Comparison of ENCODE assay signal across 14 cellular contexts in genomic region chr3:10306156-10306555, GRCh38. TPM values are rescaled to one million over a fixed set of nuclear protein-coding genes. Genes with fewer than 3 reads are reported as not detected.
DNase-seq lines count a peak whose midpoint lies in the region; ATAC-seq and TF ChIP-seq lines count a peak whose summit lies in the region.
"Had no signal": no experiment of that assay in that cellular context is flagged by ENCODE, and none has a peak within 500 bp of the region (broad histone marks: within the 10 kb centered on the region; RNA-seq: fewer than 3 reads in every experiment).

No MANE protein-coding gene starts in this region.

- POLR2A ChIA-PET in CD8-positive, alpha-beta T cell (lab: Charles Lee), result no interaction called here
- POLR2A ChIA-PET in naive thymus-derived CD8-positive, alpha-beta T cell (lab: Charles Lee), result no interaction called here

- H3K4me1 ChIP-seq in CD8-positive, alpha-beta T cell (ENCODE audit: insufficient read depth, low read length), result no peaks in the 10 kb centered on the region

- no peak overlapping the region for H3K27ac ChIP-seq in CD8-positive, alpha-beta T cell (ENCODE audit: low read depth, low read length)

- CTCF ChIA-PET in CD8-positive, alpha-beta T cell (lab: Charles Lee), result interaction anchor here (1.1 to 1.4 kb wide), 2 partner anchors 14 to 16 kb away, joined by 3 to 4 read pairs; partner anchors contain the start of gene SEC13

- ATAC-seq in CD8-positive, alpha-beta T cell, result no peak
- no peak for ATAC-seq in naive thymus-derived CD8-positive, alpha-beta T cell
- ATAC-seq: GM23338, K562 had no signal

- peak overlapping the region; percentile 23 for H3K27ac Mint-ChIP-seq in activated CD4-positive, alpha-beta T cell treated with anti-CD3 and anti-CD28 coated beads, Interleukin-2, amount 10 ng/mL, durations not matched to agents 24 days and 14 days
- peak overlapping the region; percentile 8 for H3K27ac Mint-ChIP-seq in CD8-positive, alpha-beta T cell
- H3K27ac Mint-ChIP-seq in activated naive CD8-positive, alpha-beta T cell, result peak overlapping the region; percentile 56
- H3K27ac Mint-ChIP-seq in naive thymus-derived CD8-positive, alpha-beta T cell, result peak overlapping the region in 8 of 10 donors; percentile 2 to 66 (median 30)
- H3K27ac Mint-ChIP-seq: GM23338 had no signal

- no peaks in the 10 kb centered on the region for H3K4me1 Mint-ChIP-seq in activated CD4-positive, alpha-beta T cell treated with anti-CD3 and anti-CD28 coated beads, Interleukin-2, amount 10 ng/mL, durations not matched to agents 24 days and 14 days
- no peaks in the 10 kb centered on the region for H3K4me1 Mint-ChIP-seq in CD8-positive, alpha-beta T cell (ENCODE audit: low read depth)
- H3K4me1 Mint-ChIP-seq in activated naive CD8-positive, alpha-beta T cell (ENCODE audit: low read depth), result peaks cover 2% of the 10 kb centered on the region
- H3K4me1 Mint-ChIP-seq in naive thymus-derived CD8-positive, alpha-beta T cell, result peaks cover 0 to 2% (median 0%) of the 10 kb centered on the region in 4 donors

- peaks cover 41% of the 10 kb centered on the region for H3K36me3 ChIP-seq in CD8-positive, alpha-beta T cell (ENCODE audit: insufficient read depth, low read length)

- H3K27me3 ChIP-seq in CD8-positive, alpha-beta T cell (ENCODE audit: insufficient read depth, low read length), result no peaks in the 10 kb centered on the region
- H3K27me3 ChIP-seq: BLaER1 treated with 17β-estradiol and CSF1 and Interleukin-3, amounts not matched to agents 10 nM and 100 nM had no signal

- H3K4me3 Mint-ChIP-seq in activated CD4-positive, alpha-beta T cell treated with anti-CD3 and anti-CD28 coated beads, Interleukin-2, amount 10 ng/mL, durations not matched to agents 24 days and 14 days, result no peak overlapping the region
- H3K4me3 Mint-ChIP-seq in CD8-positive, alpha-beta T cell, result no peak overlapping the region
- H3K4me3 Mint-ChIP-seq in activated naive CD8-positive, alpha-beta T cell, result no peak overlapping the region
- no peak overlapping the region for H3K4me3 Mint-ChIP-seq in naive thymus-derived CD8-positive, alpha-beta T cell
- H3K4me3 Mint-ChIP-seq: GM23338 had no signal

- no peak overlapping the region for H3K4me3 ChIP-seq in CD8-positive, alpha-beta T cell (ENCODE audit: low read depth, low read length)
- H3K4me3 ChIP-seq: BLaER1 treated with 17β-estradiol and CSF1 and Interleukin-3, amounts not matched to agents 10 nM and 100 nM; GM23338; K562 had no signal

- H3K9me3 ChIP-seq in CD8-positive, alpha-beta T cell (ENCODE audit: low read length), result no peaks in the 10 kb centered on the region
- H3K9me3 ChIP-seq: BLaER1 treated with 17β-estradiol and CSF1 and Interleukin-3, amounts not matched to agents 10 nM and 100 nM had no signal

- no peaks in the 10 kb centered on the region for H3K9me3 Mint-ChIP-seq in activated CD4-positive, alpha-beta T cell treated with anti-CD3 and anti-CD28 coated beads, Interleukin-2, amount 10 ng/mL, durations not matched to agents 24 days and 14 days
- H3K9me3 Mint-ChIP-seq in CD8-positive, alpha-beta T cell, result no peaks in the 10 kb centered on the region
- H3K9me3 Mint-ChIP-seq in activated naive CD8-positive, alpha-beta T cell (ENCODE audit: low read depth), result no peaks in the 10 kb centered on the region
- H3K9me3 Mint-ChIP-seq in naive thymus-derived CD8-positive, alpha-beta T cell, result no peaks in the 10 kb centered on the region
- H3K9me3 Mint-ChIP-seq: GM23338 had no signal

- no peak for TF ChIP-seq CTCF in CD8-positive, alpha-beta T cell (IDR thresholded peaks at IDR 0.05)

- H3K27me3 Mint-ChIP-seq in activated CD4-positive, alpha-beta T cell treated with anti-CD3 and anti-CD28 coated beads, Interleukin-2, amount 10 ng/mL, durations not matched to agents 24 days and 14 days, result no peaks in the 10 kb centered on the region
- H3K27me3 Mint-ChIP-seq in CD8-positive, alpha-beta T cell (ENCODE audit: low read depth), result no peaks in the 10 kb centered on the region
- no peaks in the 10 kb centered on the region for H3K27me3 Mint-ChIP-seq in activated naive CD8-positive, alpha-beta T cell
- no peaks in the 10 kb centered on the region for H3K27me3 Mint-ChIP-seq in naive thymus-derived CD8-positive, alpha-beta T cell

- DNase-seq in activated CD4-positive, alpha-beta T cell treated with anti-CD3 and anti-CD28 coated beads, Interleukin-2, amount 10 ng/mL, durations not matched to agents 24 days and 14 days, result no peak
- DNase-seq in activated CD4-positive, alpha-beta T cell treated with anti-CD3 and anti-CD28 coated beads for 1 hour, result no peak
- no peak for DNase-seq in CD8-positive, alpha-beta T cell
- DNase-seq in naive thymus-derived CD8-positive, alpha-beta T cell, result no peak
- DNase-seq in NCI-H526 treated with DMSO at 0.1 percent for 48 hours (lab: John Stamatoyannopoulos, UW), result no peak
- DNase-seq in HuH-7 (ENCODE audit: low spot score), result no peak
- DNase-seq: DMS 273 treated with DMSO at 0.1 percent for 48 hours, NCI-H187, NCI-H69 had no signal

- intact Hi-C loops in activated CD4-positive, alpha-beta T cell treated with anti-CD3 and anti-CD28 coated beads, Interleukin-2, amount 10 ng/mL, durations not matched to agents 24 days and 14 days (cut with micrococcal nuclease), result no loop called here
- intact Hi-C loops in CD8-positive, alpha-beta T cell (cut with DNase I, micrococcal nuclease), result no loop called here

- peaks cover 73% of the 10 kb centered on the region for H3K36me3 Mint-ChIP-seq in activated CD4-positive, alpha-beta T cell treated with anti-CD3 and anti-CD28 coated beads, Interleukin-2, amount 10 ng/mL, durations not matched to agents 24 days and 14 days (ENCODE audit: low read depth)
- peaks cover 92% of the 10 kb centered on the region for H3K36me3 Mint-ChIP-seq in CD8-positive, alpha-beta T cell
- H3K36me3 Mint-ChIP-seq in activated naive CD8-positive, alpha-beta T cell, result peaks cover 4% of the 10 kb centered on the region
- peaks cover 0 to 98% (median 14%) of the 10 kb centered on the region in 3 donors for H3K36me3 Mint-ChIP-seq in naive thymus-derived CD8-positive, alpha-beta T cell

RNA-seq across cellular contexts. Expression of gene GHRL, which starts 13.4 kb away (rescaled TPM):
- 0.43 and 1.3 TPM in 2 replicates for total RNA-seq in activated CD4-positive, alpha-beta T cell treated with anti-CD3 and anti-CD28 coated beads, Interleukin-2, amount 10 ng/mL, durations not matched to agents 24 days and 14 days
- total RNA-seq in CD8-positive, alpha-beta T cell, result under 1 TPM in 1 of 2 experiments, not detected in 1; 0.92 TPM
- total RNA-seq in naive thymus-derived CD8-positive, alpha-beta T cell, result 1 to 10 TPM; 1.3 to 1.4 TPM
- 1 to 10 TPM in 1 of 3 donors, under 1 TPM in 1, not detected in 1; 0.22 to 3.2 TPM for polyA plus RNA-seq in naive thymus-derived CD8-positive, alpha-beta T cell
- total RNA-seq: Daoy, GM23338 had no signal

RNA-seq across cellular contexts. Expression of gene SEC13, which starts 14.8 kb away (rescaled TPM):
- 128 and 131 TPM in 2 replicates for total RNA-seq in activated CD4-positive, alpha-beta T cell treated with anti-CD3 and anti-CD28 coated beads, Interleukin-2, amount 10 ng/mL, durations not matched to agents 24 days and 14 days
- total RNA-seq in CD8-positive, alpha-beta T cell, result 10 to 100 TPM; 92.0 to 92.2 TPM
- 10 to 100 TPM; 59.6 to 70.8 TPM for total RNA-seq in naive thymus-derived CD8-positive, alpha-beta T cell
- 100 to 1,000 TPM; 118 to 120 (median 118) TPM for polyA plus RNA-seq in naive thymus-derived CD8-positive, alpha-beta T cell

RNA-seq across cellular contexts. Expression of gene TATDN2, which starts 57.9 kb away (rescaled TPM):
- 70.9 and 74.4 TPM in 2 replicates for total RNA-seq in activated CD4-positive, alpha-beta T cell treated with anti-CD3 and anti-CD28 coated beads, Interleukin-2, amount 10 ng/mL, durations not matched to agents 24 days and 14 days
- 10 to 100 TPM; 40.2 to 40.3 TPM for total RNA-seq in CD8-positive, alpha-beta T cell
- total RNA-seq in naive thymus-derived CD8-positive, alpha-beta T cell, result 10 to 100 TPM; 68.1 to 71.1 TPM
- polyA plus RNA-seq in naive thymus-derived CD8-positive, alpha-beta T cell, result 10 to 100 TPM; 11.5 to 20.9 (median 14.5) TPM
